15 cellular contexts compared by ENCODE assay signal in the genomic region with DNA sequence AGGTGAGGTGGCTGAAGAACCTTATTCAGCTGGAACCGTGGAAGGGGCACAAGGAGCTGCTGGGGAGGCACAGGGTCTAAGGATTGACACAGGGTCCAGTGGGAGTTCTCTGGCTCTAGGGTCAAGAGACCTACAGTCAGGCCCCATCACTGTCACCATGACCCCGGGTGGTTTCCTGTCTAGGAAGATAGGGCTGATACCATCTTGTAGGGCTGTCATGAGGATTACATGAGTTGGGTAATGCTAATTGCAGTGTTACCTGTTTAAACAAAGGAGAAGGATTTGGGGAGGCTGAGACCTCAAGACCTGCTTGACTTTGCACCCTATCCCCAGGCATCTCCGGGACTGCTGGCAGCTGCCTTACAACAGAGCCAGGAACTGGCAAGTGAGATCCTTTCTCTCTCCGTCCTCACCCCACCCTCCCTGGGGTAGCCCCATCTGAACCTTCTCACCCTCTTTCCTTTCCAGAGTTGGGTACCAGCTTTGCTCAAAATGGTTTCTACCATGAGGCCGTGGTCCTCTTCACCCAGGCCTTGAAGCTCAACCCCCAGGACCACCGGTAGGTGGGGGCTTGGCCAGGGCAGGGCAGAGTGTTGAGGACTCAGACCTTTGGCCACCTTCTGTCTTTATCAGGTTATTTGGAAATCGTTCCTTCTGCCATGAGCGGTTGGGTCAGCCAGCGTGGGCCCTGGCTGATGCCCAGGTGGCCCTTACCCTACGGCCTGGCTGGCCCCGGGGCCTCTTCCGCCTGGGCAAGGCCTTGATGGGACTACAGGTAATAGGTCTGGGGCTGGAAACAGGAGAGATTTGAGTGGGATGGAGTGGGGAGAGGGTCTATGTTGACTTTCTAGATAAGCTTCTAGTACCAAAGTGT. TPM values are rescaled to one million over a fixed set of nuclear protein-coding genes. Genes with fewer than 3 reads are reported as not detected.
DNase-seq lines count a peak whose midpoint lies in the region; ATAC-seq and TF ChIP-seq lines count a peak whose summit lies in the region.
"Had no signal": no experiment of that assay in that cellular context is flagged by ENCODE, and none has a peak within 500 bp of the region (broad histone marks: within the 10 kb centered on the region; RNA-seq: fewer than 3 reads in every experiment).

No MANE protein-coding gene starts in this region.

- DNase-seq in natural killer cell treated with Interleukin-12 subunit alpha and Interleukin-12 subunit beta and Interleukin-15 and Interleukin-18, amount 100 ng/mL, for 72 hours (ENCODE audit: low spot score): peak; percentile 44
- DNase-seq in natural killer cell (no peak), left lobe of liver (ENCODE audit: low spot score) (peak; percentile 90), omental fat pad (ENCODE audit: low spot score) (no peak), hippocampal formation (lab: John Stamatoyannopoulos, UW) (no peak), GM13976 (ENCODE audit: low spot score) (no peak)
- DNase-seq: C1 segment of cervical spinal cord; CD4-positive, alpha-beta T cell; DMS153; DMS79 treated with DMSO at 0.1 percent for 48 hours; EL; GOT3; H9 had no signal

- TF ChIP-seq CTCF in natural killer cell (IDR thresholded peaks at IDR 0.05) (no peak), omental fat pad (IDR thresholded peaks at IDR 0.05) (no peak), GM13976 (IDR thresholded peaks at IDR 0.05; ENCODE audit: borderline replicate concordance, control extremely low read depth, extremely low read depth, insufficient read depth, missing control alignments) (no peak)

- intact Hi-C loops in natural killer cell (cut with micrococcal nuclease): no loop called here

- no peaks in the 10 kb centered on the region for H3K9me3 Mint-ChIP-seq in natural killer cell treated with Interleukin-12 subunit alpha and Interleukin-12 subunit beta and Interleukin-15 and Interleukin-18, amount 100 ng/mL, for 72 hours
- H3K9me3 Mint-ChIP-seq in natural killer cell: no peaks in the 10 kb centered on the region
- H3K9me3 Mint-ChIP-seq: CD4-positive, alpha-beta T cell; H9 had no signal

- no peak for ATAC-seq in natural killer cell treated with Interleukin-12 subunit alpha and Interleukin-12 subunit beta and Interleukin-15 and Interleukin-18, amount 100 ng/mL, for 72 hours
- ATAC-seq in natural killer cell: no peak
- peak; percentile 70 for ATAC-seq in left lobe of liver
- peak; percentile 25 for ATAC-seq in omental fat pad (ENCODE audit: low FRiP score)
- no peak for ATAC-seq in HG03469 (IDR thresholded peaks at IDR 0.05; ENCODE audit: unreplicated experiment)

- no peaks in the 10 kb centered on the region for H3K27me3 Mint-ChIP-seq in natural killer cell treated with Interleukin-12 subunit alpha and Interleukin-12 subunit beta and Interleukin-15 and Interleukin-18, amount 100 ng/mL, for 72 hours
- no peaks in the 10 kb centered on the region for H3K27me3 Mint-ChIP-seq in natural killer cell (ENCODE audit: low read depth in 2 of 2)
- H3K27me3 Mint-ChIP-seq: B cell; CD4-positive, alpha-beta T cell had no signal

- no peak overlapping the region for H3K4me3 Mint-ChIP-seq in natural killer cell treated with Interleukin-12 subunit alpha and Interleukin-12 subunit beta and Interleukin-15 and Interleukin-18, amount 100 ng/mL, for 72 hours
- H3K4me3 Mint-ChIP-seq in natural killer cell: no peak overlapping the region
- H3K4me3 Mint-ChIP-seq: B cell, H9 had no signal

- in situ Hi-C loops in GM13976 (cut with MboI; ENCODE audit: low sequenced_read_pairs, unreplicated experiment): loop anchor here (25.0 kb wide), 1 partner anchor 370 kb away; no protein-coding TSS in a partner anchor

- peaks cover 6% of the 10 kb centered on the region in 2 donors for H3K4me1 Mint-ChIP-seq in natural killer cell treated with Interleukin-12 subunit alpha and Interleukin-12 subunit beta and Interleukin-15 and Interleukin-18, amount 100 ng/mL, for 72 hours (ENCODE audit: low read depth in 2 of 2)
- H3K4me1 Mint-ChIP-seq in natural killer cell: peaks cover 0 to 10% of the 10 kb centered on the region in 2 donors
- H3K4me1 Mint-ChIP-seq: B cell, H9 had no signal

- H3K36me3 Mint-ChIP-seq in natural killer cell treated with Interleukin-12 subunit alpha and Interleukin-12 subunit beta and Interleukin-15 and Interleukin-18, amount 100 ng/mL, for 72 hours: peaks cover 22% of the 10 kb centered on the region
- no peaks in the 10 kb centered on the region for H3K36me3 Mint-ChIP-seq in natural killer cell

- no peak overlapping the region for H3K27ac Mint-ChIP-seq in natural killer cell treated with Interleukin-12 subunit alpha and Interleukin-12 subunit beta and Interleukin-15 and Interleukin-18, amount 100 ng/mL, for 72 hours
- no peak overlapping the region for H3K27ac Mint-ChIP-seq in natural killer cell
- H3K27ac Mint-ChIP-seq: B cell, H9 had no signal

RNA-seq across cellular contexts. Expression of a gene that starts 7.5 kb away (rescaled TPM):
- 1 to 10 TPM; 1.3 to 1.5 TPM for total RNA-seq in natural killer cell treated with Interleukin-12 subunit alpha and Interleukin-12 subunit beta and Interleukin-15 and Interleukin-18, amount 100 ng/mL, for 72 hours
- total RNA-seq in natural killer cell (1 to 10 TPM; 1.7 to 1.9 (median 1.8) TPM), left lobe of liver (7.7 TPM), omental fat pad (1 to 10 TPM in 3 of 4 donors, under 1 TPM in 1; 0.79 to 5.6 (median 1.3) TPM)
- total RNA-seq: CD4-positive, alpha-beta T cell had no signal

RNA-seq across cellular contexts. Expression of a gene that starts 9.0 kb away (rescaled TPM):
- 10 to 100 TPM; 42.8 to 49.0 TPM for total RNA-seq in natural killer cell treated with Interleukin-12 subunit alpha and Interleukin-12 subunit beta and Interleukin-15 and Interleukin-18, amount 100 ng/mL, for 72 hours
- total RNA-seq in natural killer cell (10 to 100 TPM; 51.3 to 59.7 (median 53.1) TPM), left lobe of liver (39.8 TPM), omental fat pad (10 to 100 TPM; 16.8 to 25.7 (median 22.1) TPM)

RNA-seq across cellular contexts. Expression of a gene that starts 9.1 kb away (rescaled TPM):
- total RNA-seq in natural killer cell treated with Interleukin-12 subunit alpha and Interleukin-12 subunit beta and Interleukin-15 and Interleukin-18, amount 100 ng/mL, for 72 hours: 10 to 100 TPM; 31.8 to 46.5 TPM
- total RNA-seq in natural killer cell (10 to 100 TPM; 14.9 to 25.2 (median 15.6) TPM), left lobe of liver (14.0 TPM), omental fat pad (10 to 100 TPM in 3 of 4 donors, 1 to 10 TPM in 1; 7.4 to 31.6 (median 27.3) TPM)

RNA-seq across cellular contexts. Expression of a gene that starts 15.6 kb away (rescaled TPM):
- total RNA-seq in natural killer cell treated with Interleukin-12 subunit alpha and Interleukin-12 subunit beta and Interleukin-15 and Interleukin-18, amount 100 ng/mL, for 72 hours: 10 to 100 TPM; 31.3 to 41.3 TPM
- total RNA-seq in natural killer cell: 10 to 100 TPM; 22.9 to 35.9 (median 33.2) TPM
- total RNA-seq in left lobe of liver: 10.4 TPM
- total RNA-seq in omental fat pad: 10 to 100 TPM; 11.6 to 20.2 (median 16.8) TPM

RNA-seq across cellular contexts. Expression of a gene that starts 19.4 kb away (rescaled TPM):
- 100 to 1,000 TPM in 1 of 2 donors, 10 to 100 TPM in 1; 94.5 to 111 TPM for total RNA-seq in natural killer cell treated with Interleukin-12 subunit alpha and Interleukin-12 subunit beta and Interleukin-15 and Interleukin-18, amount 100 ng/mL, for 72 hours
- total RNA-seq in natural killer cell: 10 to 100 TPM; 42.4 to 49.7 (median 42.4) TPM
- total RNA-seq in left lobe of liver: 48.9 TPM
- 10 to 100 TPM; 33.3 to 44.6 (median 36.9) TPM for total RNA-seq in omental fat pad

Comparison
In these comparisons a context has a peak if more than half of its experiments do, and no peak if none do; other contexts are left out.
1. DNase-seq: peak in natural killer cell treated with Interleukin-12 subunit alpha and Interleukin-12 subunit beta and Interleukin-15 and Interleukin-18, amount 100 ng/mL, for 72 hours (single experiment) and left lobe of liver (single experiment); none in natural killer cell (single experiment), omental fat pad (single experiment), hippocampal formation (0 of 2) and GM13976 (single experiment).
2. ATAC-seq: peak in left lobe of liver (single experiment) and omental fat pad (single experiment); none in natural killer cell treated with Interleukin-12 subunit alpha and Interleukin-12 subunit beta and Interleukin-15 and Interleukin-18, amount 100 ng/mL, for 72 hours (0 of 2), natural killer cell (0 of 3) and HG03469 (single experiment).